3 cellular contexts compared by ENCODE assay signal in genomic region chr10:90557385-90557784, GRCh38.
TF ChIP-seq lines count a peak whose summit lies in the region.

No MANE protein-coding gene starts in this region.

TF ChIP-seq in HepG2, 621 proteins besides CTCF, POLR2A, EP300 and RAD21 (continued from another document):
- TF ChIP-seq MAFK (conservative IDR thresholded peaks at IDR 0.05 in 1 of 2, IDR thresholded peaks at IDR 0.05 in 1 of 2; ENCODE audit: low read length in 2 of 2) (peak; percentile 49 to 70; a peak in 3 of 4 replicates), MAFF (IDR thresholded peaks at IDR 0.05; ENCODE audit: low read depth, low read length) (peak; percentile 23; the same call in 1 of the 2 replicates), ERF (CRISPR knock-in tag; IDR thresholded peaks at IDR 0.05) (no peak)

TF ChIP-seq in A549, 52 proteins besides CTCF, POLR2A, EP300 and RAD21:
- TF ChIP-seq, protein P1, sequence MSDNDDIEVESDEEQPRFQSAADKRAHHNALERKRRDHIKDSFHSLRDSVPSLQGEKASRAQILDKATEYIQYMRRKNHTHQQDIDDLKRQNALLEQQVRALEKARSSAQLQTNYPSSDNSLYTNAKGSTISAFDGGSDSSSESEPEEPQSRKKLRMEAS (IDR thresholded peaks at IDR 0.05), result no peak
- TF ChIP-seq MAFK (IDR thresholded peaks at IDR 0.05; ENCODE audit: partially characterized antibody), result peak; percentile 52
- TF ChIP-seq BHLHE40 (IDR thresholded peaks at IDR 0.05; ENCODE audit: low read depth, low read length), result no peak
- no peak for TF ChIP-seq NR3C1 (IDR thresholded peaks at IDR 0.05)

TF ChIP-seq in IMR-90, 13 proteins besides CTCF, POLR2A, EP300 and RAD21 (continued from another document):
- TF ChIP-seq FOS (IDR thresholded peaks at IDR 0.05; ENCODE audit: low read depth, low read length), result no peak
